ENCODE assay signal across 10 cellular contexts in genomic region chr1:28601696-28602095, GRCh38. TPM values are rescaled to one million over a fixed set of nuclear protein-coding genes. Genes with fewer than 3 reads are reported as not detected.
DNase-seq lines count a peak whose midpoint lies in the region; ATAC-seq and TF ChIP-seq lines count a peak whose summit lies in the region.
"Had no signal": no experiment of that assay in that cellular context is flagged by ENCODE, and none has a peak within 500 bp of the region (broad histone marks: within the 10 kb centered on the region; RNA-seq: fewer than 3 reads in every experiment).

No MANE protein-coding gene starts in this region.

- H3K4me3 Mint-ChIP-seq in activated naive CD4-positive, alpha-beta T cell treated with anti-CD3 and anti-CD28 coated beads for 36 hours: no peak overlapping the region

- intact Hi-C loops in activated naive CD4-positive, alpha-beta T cell treated with anti-CD3 and anti-CD28 coated beads for 36 hours (cut with micrococcal nuclease): loop anchor here (1.0 to 2.0 kb wide), 3 partner anchors 192 to 353 kb away; no protein-coding TSS in a partner anchor

- H3K36me3 Mint-ChIP-seq in activated naive CD4-positive, alpha-beta T cell treated with anti-CD3 and anti-CD28 coated beads for 36 hours (ENCODE audit: low read depth): peaks cover 20% of the 10 kb centered on the region

- peaks cover 14% of the 10 kb centered on the region for H3K4me1 ChIP-seq in RWPE2 (ENCODE audit: insufficient read depth, poor library complexity, severe bottlenecking)

- H3K27ac Mint-ChIP-seq in activated naive CD4-positive, alpha-beta T cell treated with anti-CD3 and anti-CD28 coated beads for 36 hours: no peak overlapping the region

- DNase-seq in activated naive CD4-positive, alpha-beta T cell treated with anti-CD3 and anti-CD28 coated beads for 36 hours: peak; percentile 30
- DNase-seq in activated naive CD4-positive, alpha-beta T cell (lab: John Stamatoyannopoulos, UW): no peak
- DNase-seq in RWPE2 (ENCODE audit: low spot score) (no peak), fibroblast of gingiva (ENCODE audit: low read depth) (peak; percentile 93), stromal cell of bone marrow (ENCODE audit: low read depth) (peak; percentile 85)
- DNase-seq in activated CD4-positive, CD25-positive, alpha-beta regulatory T cell (lab: John Stamatoyannopoulos, UW): no peak
- DNase-seq: CD8-positive, alpha-beta memory T cell; left colon had no signal

- peaks cover 31% of the 10 kb centered on the region for H3K36me3 ChIP-seq in RWPE2 (ENCODE audit: low read depth)

- CTCF ChIA-PET in activated naive CD4-positive, alpha-beta T cell treated with anti-CD3 and anti-CD28 coated beads for 36 hours (lab: Charles Lee): interaction anchor here (0.6 to 1.2 kb wide), 2 partner anchors 17 to 138 kb away, joined by 3 to 4 read pairs; no protein-coding TSS in a partner anchor

- H3K27me3 ChIP-seq in RWPE2 (ENCODE audit: insufficient read depth, poor library complexity, severe bottlenecking): no peaks in the 10 kb centered on the region

- H3K4me3 ChIP-seq in RWPE2 (ENCODE audit: severe bottlenecking): no peak overlapping the region

- no peaks in the 10 kb centered on the region for H3K27me3 Mint-ChIP-seq in activated naive CD4-positive, alpha-beta T cell treated with anti-CD3 and anti-CD28 coated beads for 36 hours (ENCODE audit: low read depth)
- H3K27me3 Mint-ChIP-seq: CD8-positive, alpha-beta memory T cell had no signal

- TF ChIP-seq CTCF in RWPE2 (IDR thresholded peaks at IDR 0.05; ENCODE audit: poor library complexity, severe bottlenecking): no peak

- peak overlapping the region; percentile 29 for H3K27ac ChIP-seq in RWPE2 (ENCODE audit: poor library complexity, severe bottlenecking)

- peak; percentile 77 for ATAC-seq in RWPE2 (ENCODE audit: low read depth)
- no peak for ATAC-seq in HG02981 (IDR thresholded peaks at IDR 0.05; ENCODE audit: unreplicated experiment)
- ATAC-seq in HG03460 (IDR thresholded peaks at IDR 0.05; ENCODE audit: unreplicated experiment): no peak
- ATAC-seq: left colon had no signal

- no peaks in the 10 kb centered on the region for H3K4me1 Mint-ChIP-seq in activated naive CD4-positive, alpha-beta T cell treated with anti-CD3 and anti-CD28 coated beads for 36 hours (ENCODE audit: low read depth)
- H3K4me1 Mint-ChIP-seq: CD8-positive, alpha-beta memory T cell had no signal

- H3K9me3 Mint-ChIP-seq in activated naive CD4-positive, alpha-beta T cell treated with anti-CD3 and anti-CD28 coated beads for 36 hours: no peaks in the 10 kb centered on the region
- H3K9me3 Mint-ChIP-seq: CD8-positive, alpha-beta memory T cell had no signal

- H3K9me3 ChIP-seq in RWPE2 (ENCODE audit: severe bottlenecking): no peaks in the 10 kb centered on the region

RNA-seq across cellular contexts. Expression of gene RAB42, which starts 9.6 kb away (rescaled TPM):
- total RNA-seq in activated naive CD4-positive, alpha-beta T cell treated with anti-CD3 and anti-CD28 coated beads for 36 hours: not detected

RNA-seq across cellular contexts. Expression of gene TAF12, which starts 41.2 kb away (rescaled TPM):
- total RNA-seq in activated naive CD4-positive, alpha-beta T cell treated with anti-CD3 and anti-CD28 coated beads for 36 hours: 10 to 100 TPM; 22.5 to 23.5 TPM

RNA-seq across cellular contexts. Expression of gene RNU11, which starts 46.7 kb away (rescaled TPM):
- not detected for total RNA-seq in activated naive CD4-positive, alpha-beta T cell treated with anti-CD3 and anti-CD28 coated beads for 36 hours
- total RNA-seq: CD8-positive, alpha-beta memory T cell; left colon had no signal

RNA-seq across cellular contexts. Expression of gene TRNAU1AP, which starts 48.8 kb away (rescaled TPM):
- 10 to 100 TPM; 36.7 to 39.4 TPM for total RNA-seq in activated naive CD4-positive, alpha-beta T cell treated with anti-CD3 and anti-CD28 coated beads for 36 hours

Comparison
In these comparisons a context has a peak if more than half of its experiments do, and no peak if none do; other contexts are left out.
1. DNase-seq: peak in activated naive CD4-positive, alpha-beta T cell treated with anti-CD3 and anti-CD28 coated beads for 36 hours (single experiment), fibroblast of gingiva (single experiment) and stromal cell of bone marrow (single experiment); none in activated naive CD4-positive, alpha-beta T cell (0 of 4), RWPE2 (single experiment) and activated CD4-positive, CD25-positive, alpha-beta regulatory T cell (0 of 4).